Comparison of ENCODE assay signal across 19 cellular contexts in genomic region chr10:75887981-75888380, GRCh38.
"Had no signal": no experiment of that assay in that cellular context is flagged by ENCODE, and none has a peak within 500 bp of the region (broad histone marks: within the 10 kb centered on the region; RNA-seq: fewer than 3 reads in every experiment).

No MANE protein-coding gene starts in this region.

- H3K9me3 Mint-ChIP-seq: endodermal cell, neural progenitor cell had no signal

- ATAC-seq: foreskin keratinocyte; left colon; mucosa of descending colon; naive thymus-derived CD8-positive, alpha-beta T cell; right cardiac atrium had no signal

- H3K9ac ChIP-seq: neural progenitor cell had no signal

- H3K27ac Mint-ChIP-seq: endodermal cell; naive thymus-derived CD8-positive, alpha-beta T cell; neural progenitor cell; progenitor cell of endocrine pancreas had no signal

- H3K4me1 Mint-ChIP-seq: naive thymus-derived CD8-positive, alpha-beta T cell; neural progenitor cell had no signal

- H3K4me1 ChIP-seq: colonic mucosa, neural progenitor cell, pancreas had no signal

- H3K27me3 ChIP-seq: colonic mucosa, foreskin keratinocyte, hepatocyte, neural progenitor cell, pancreas had no signal

- H3K36me3 Mint-ChIP-seq: naive thymus-derived CD8-positive, alpha-beta T cell; neural progenitor cell had no signal

- H3K9me3 ChIP-seq: colonic mucosa, mucosa of descending colon, pancreas had no signal

- H3K4me3 ChIP-seq: colonic mucosa, hepatocyte, mucosa of descending colon, neural progenitor cell, pancreas, smooth muscle cell had no signal

- H3K36me3 ChIP-seq: colonic mucosa, neural progenitor cell, pancreas had no signal

- DNase-seq: colonic mucosa; dermis blood vessel endothelial cell; endodermal cell; erythroblast; foreskin keratinocyte; head of caudate nucleus; left colon; mucosa of descending colon; naive thymus-derived CD8-positive, alpha-beta T cell; nucleus accumbens; pancreas; right cardiac atrium; stimulated activated CD4-positive, alpha-beta T cell treated with anti-CD3 and anti-CD28 coated beads, Interleukin-2, amount 100 ng/mL, for 48 hours; stimulated activated naive CD4-positive, alpha-beta T cell treated with Interleukin-2 at 50 U/mL for 16 hours; trophoblast cell had no signal

- H3K27ac ChIP-seq: colonic mucosa, foreskin keratinocyte, hepatocyte, neural progenitor cell, pancreas had no signal

- H3K4me3 Mint-ChIP-seq: endodermal cell; naive thymus-derived CD8-positive, alpha-beta T cell; neural progenitor cell had no signal
